ENCODE assay signal across 8 cellular contexts in genomic region chr3:98022978-98023820, GRCh38. TPM values are rescaled to one million over a fixed set of nuclear protein-coding genes. Genes with fewer than 3 reads are reported as not detected.
A peak's percentile ranks its signal among the peaks of the same experiment; 100 is the strongest.
DNase-seq lines count a peak whose midpoint lies in the region; ATAC-seq and TF ChIP-seq lines count a peak whose summit lies in the region.

No MANE protein-coding gene starts in this region.

- peak; percentile 97 for TF ChIP-seq CTCF in DOHH2 (IDR thresholded peaks at IDR 0.05; ENCODE audit: low read depth, low read length, poor library complexity, severe bottlenecking)
- peak; percentile 94 to 100 for TF ChIP-seq CTCF in GM23338 (conservative IDR thresholded peaks at IDR 0.05; ENCODE audit: low read depth in 2 of 2)
- peak; percentile 99 for TF ChIP-seq CTCF in Loucy (conservative IDR thresholded peaks at IDR 0.05; ENCODE audit: low read length)
- TF ChIP-seq CTCF in omental fat pad (IDR thresholded peaks at IDR 0.05), result peak in 2 of 3 donors; percentile 71 to 89
- peak; percentile 91 to 98 (median 94) for TF ChIP-seq CTCF in thyroid gland (IDR thresholded peaks at IDR 0.05)

- DNase-seq in GM23338 (ENCODE audit: low spot score), result peak; percentile 92
- peak; percentile 74 to 89 for DNase-seq in SJCRH30
- DNase-seq in activated effector memory CD4-positive, alpha-beta T cell treated with anti-CD3 and anti-CD28 coated beads, Interleukin-2, amount 50 U/mL, for 16 hours, result peak; percentile 97
- peak; percentile 45 for DNase-seq in foreskin melanocyte
- DNase-seq in omental fat pad (ENCODE audit: low spot score), result peak; percentile 100
- DNase-seq in thyroid gland, result peak; percentile 91 to 95

- no peaks in the 10 kb centered on the region for H3K27me3 Mint-ChIP-seq in GM23338 (ENCODE audit: insufficient read depth, low read depth, poor library complexity)

- intact Hi-C loops in thyroid gland (cut with DNase I), result loop anchor here (5.0 kb wide), 1 partner anchor 231 kb away; no protein-coding TSS in a partner anchor

- no peak for TF ChIP-seq POLR2A in thyroid gland (IDR thresholded peaks at IDR 0.05)

- H3K79me2 ChIP-seq in DOHH2 (ENCODE audit: control insufficient read depth, low read length), result no peaks in the 10 kb centered on the region
- H3K79me2 ChIP-seq in GM23338 (replicated peaks; ENCODE audit: insufficient read depth), result no peaks in the 10 kb centered on the region
- no peaks in the 10 kb centered on the region for H3K79me2 ChIP-seq in Loucy (ENCODE audit: insufficient read depth, low read length)

- H3K36me3 ChIP-seq in DOHH2 (ENCODE audit: control insufficient read depth, low read length) (no peaks in the 10 kb centered on the region), GM23338 (ENCODE audit: insufficient read depth) (no peaks in the 10 kb centered on the region), Loucy (ENCODE audit: insufficient read depth, low read length) (no peaks in the 10 kb centered on the region), SJCRH30 (no peaks in the 10 kb centered on the region), thyroid gland (no peaks in the 10 kb centered on the region)

- H3K9ac ChIP-seq in Loucy (ENCODE audit: low read depth, low read length, poor library complexity, severe bottlenecking), result no peak overlapping the region

- H3K4me3 Mint-ChIP-seq in GM23338, result no peak overlapping the region

- no peak overlapping the region for H2AFZ ChIP-seq in GM23338
- peak overlapping the region; percentile 39; the same call in 1 of the 2 replicates for H2AFZ ChIP-seq in Loucy (ENCODE audit: low read length)

- H3K4me3 ChIP-seq in DOHH2 (ENCODE audit: low read length), result no peak overlapping the region
- no peak overlapping the region for H3K4me3 ChIP-seq in GM23338
- H3K4me3 ChIP-seq in Loucy (ENCODE audit: low read length, poor library complexity, severe bottlenecking), result no peak overlapping the region
- no peak overlapping the region for H3K4me3 ChIP-seq in SJCRH30
- no peak overlapping the region for H3K4me3 ChIP-seq in thyroid gland (replicated peaks in 1 of 3)

- no peak overlapping the region for H3K27ac Mint-ChIP-seq in GM23338

- no peaks in the 10 kb centered on the region for H3K36me3 Mint-ChIP-seq in GM23338 (ENCODE audit: low read depth)

- no peaks in the 10 kb centered on the region for H3F3A ChIP-seq in DOHH2 (ENCODE audit: control insufficient read depth, insufficient read depth)
- H3F3A ChIP-seq in GM23338 (replicated peaks; ENCODE audit: low read depth), result no peaks in the 10 kb centered on the region
- H3F3A ChIP-seq in Loucy (ENCODE audit: low read depth), result no peaks in the 10 kb centered on the region

- ATAC-seq in GM23338 (peak; percentile 93), omental fat pad (ENCODE audit: low FRiP score) (peak; percentile 64)

- peaks cover 8% of the 10 kb centered on the region; the same call in 2 of the 3 replicates for H3K4me1 Mint-ChIP-seq in GM23338

- H3K27ac ChIP-seq in DOHH2 (ENCODE audit: low read depth, low read length) (no peak overlapping the region), GM23338 (ENCODE audit: low read depth) (no peak overlapping the region), SJCRH30 (no peak overlapping the region), thyroid gland (no peak overlapping the region)

- H3K9me3 Mint-ChIP-seq in GM23338, result no peaks in the 10 kb centered on the region

- no peak overlapping the region for H3K4me2 ChIP-seq in DOHH2 (ENCODE audit: low read length)
- H3K4me2 ChIP-seq in GM23338, result no peak overlapping the region
- no peak overlapping the region for H3K4me2 ChIP-seq in Loucy (ENCODE audit: low read depth, low read length, poor library complexity, severe bottlenecking)

- H3K9me3 ChIP-seq in DOHH2 (ENCODE audit: control insufficient read depth, insufficient read depth, low read length) (no peaks in the 10 kb centered on the region), Loucy (ENCODE audit: insufficient read depth, low read depth, low read length) (no peaks in the 10 kb centered on the region), SJCRH30 (replicated peaks) (no peaks in the 10 kb centered on the region), thyroid gland (no peaks in the 10 kb centered on the region)

- WGBS in thyroid gland, 2 donors, result 30 to 34% methylated on average over 13 of the region's 13 CpGs

- no peaks in the 10 kb centered on the region for H4K20me1 ChIP-seq in DOHH2 (ENCODE audit: control insufficient read depth, insufficient read depth, low read depth, low read length)
- H4K20me1 ChIP-seq in GM23338 (replicated peaks; ENCODE audit: insufficient read depth), result no peaks in the 10 kb centered on the region
- no peaks in the 10 kb centered on the region for H4K20me1 ChIP-seq in Loucy (ENCODE audit: insufficient read depth, low read length, poor library complexity, severe bottlenecking)

- H3K27me3 ChIP-seq in DOHH2 (ENCODE audit: control insufficient read depth, low read length) (no peaks in the 10 kb centered on the region), GM23338 (ENCODE audit: insufficient read depth) (no peaks in the 10 kb centered on the region), Loucy (ENCODE audit: insufficient read depth, low read length, poor library complexity, severe bottlenecking) (no peaks in the 10 kb centered on the region), SJCRH30 (no peaks in the 10 kb centered on the region), thyroid gland (no peaks in the 10 kb centered on the region)

- H3K4me1 ChIP-seq in DOHH2 (ENCODE audit: control insufficient read depth, low read length) (no peaks in the 10 kb centered on the region), GM23338 (ENCODE audit: insufficient read depth) (no peaks in the 10 kb centered on the region), Loucy (ENCODE audit: insufficient read depth, low read length, poor library complexity, severe bottlenecking) (no peaks in the 10 kb centered on the region), SJCRH30 (no peaks in the 10 kb centered on the region), thyroid gland (peaks cover 6 to 12% of the 10 kb centered on the region in 2 donors)

- no peaks in the 10 kb centered on the region for H3K9me2 ChIP-seq in DOHH2 (replicated peaks; ENCODE audit: control insufficient read depth, low read length)
- H3K9me2 ChIP-seq in GM23338 (ENCODE audit: insufficient read depth), result no peaks in the 10 kb centered on the region
- no peaks in the 10 kb centered on the region for H3K9me2 ChIP-seq in Loucy (replicated peaks; ENCODE audit: low read depth, low read length)

TF ChIP-seq in GM23338, 12 proteins besides CTCF, POLR2A, EP300 and RAD21 (continues in another document):
- TF ChIP-seq ZNF114 (CRISPR knock-in tag; IDR thresholded peaks at IDR 0.05) (no peak), STAT1 (IDR thresholded peaks at IDR 0.05; ENCODE audit: unreplicated experiment) (no peak), CREB1 (CRISPR knock-in tag; IDR thresholded peaks at IDR 0.05; ENCODE audit: low read depth) (no peak), ETS1 (IDR thresholded peaks at IDR 0.05) (no peak), POLR2AphosphoS5 (IDR thresholded peaks at IDR 0.05; ENCODE audit: low read depth) (no peak)
- TF ChIP-seq, protein P1, sequence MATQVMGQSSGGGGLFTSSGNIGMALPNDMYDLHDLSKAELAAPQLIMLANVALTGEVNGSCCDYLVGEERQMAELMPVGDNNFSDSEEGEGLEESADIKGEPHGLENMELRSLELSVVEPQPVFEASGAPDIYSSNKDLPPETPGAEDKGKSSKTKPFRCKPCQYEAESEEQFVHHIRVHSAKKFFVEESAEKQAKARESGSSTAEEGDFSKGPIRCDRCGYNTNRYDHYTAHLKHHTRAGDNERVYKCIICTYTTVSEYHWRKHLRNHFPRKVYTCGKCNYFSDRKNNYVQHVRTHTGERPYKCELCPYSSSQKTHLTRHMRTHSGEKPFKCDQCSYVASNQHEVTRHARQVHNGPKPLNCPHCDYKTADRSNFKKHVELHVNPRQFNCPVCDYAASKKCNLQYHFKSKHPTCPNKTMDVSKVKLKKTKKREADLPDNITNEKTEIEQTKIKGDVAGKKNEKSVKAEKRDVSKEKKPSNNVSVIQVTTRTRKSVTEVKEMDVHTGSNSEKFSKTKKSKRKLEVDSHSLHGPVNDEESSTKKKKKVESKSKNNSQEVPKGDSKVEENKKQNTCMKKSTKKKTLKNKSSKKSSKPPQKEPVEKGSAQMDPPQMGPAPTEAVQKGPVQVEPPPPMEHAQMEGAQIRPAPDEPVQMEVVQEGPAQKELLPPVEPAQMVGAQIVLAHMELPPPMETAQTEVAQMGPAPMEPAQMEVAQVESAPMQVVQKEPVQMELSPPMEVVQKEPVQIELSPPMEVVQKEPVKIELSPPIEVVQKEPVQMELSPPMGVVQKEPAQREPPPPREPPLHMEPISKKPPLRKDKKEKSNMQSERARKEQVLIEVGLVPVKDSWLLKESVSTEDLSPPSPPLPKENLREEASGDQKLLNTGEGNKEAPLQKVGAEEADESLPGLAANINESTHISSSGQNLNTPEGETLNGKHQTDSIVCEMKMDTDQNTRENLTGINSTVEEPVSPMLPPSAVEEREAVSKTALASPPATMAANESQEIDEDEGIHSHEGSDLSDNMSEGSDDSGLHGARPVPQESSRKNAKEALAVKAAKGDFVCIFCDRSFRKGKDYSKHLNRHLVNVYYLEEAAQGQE (IDR thresholded peaks at IDR 0.05; ENCODE audit: unreplicated experiment), result no peak

RNA-seq across cellular contexts. Expression of gene GABRR3, which starts 11.9 kb away (rescaled TPM):
- not detected in 2 replicates for total RNA-seq in GM23338 (2014; rRNA removed; shearing (Covaris generic))
- polyA plus RNA-seq in GM23338 (2016; fragmentation: Nextera tagmentation; extraction: Ambion mirVana), result not detected in 2 replicates
- 0.03 TPM in 1 of 2 replicates, not detected in the other for total RNA-seq in SJCRH30 (2014; rRNA removed; shearing (Covaris generic))
- total RNA-seq in omental fat pad (not detected), thyroid gland (under 1 TPM in 1 of 4 donors, not detected in 3; under 0.01 TPM)

RNA-seq across cellular contexts. Expression of gene RIOX2, which starts 51.0 kb away (rescaled TPM):
- total RNA-seq in GM23338 (2014; rRNA removed; shearing (Covaris generic)), result 9.0 and 11.0 TPM in 2 replicates
- polyA plus RNA-seq in GM23338 (2016; fragmentation: Nextera tagmentation; extraction: Ambion mirVana), result 9.5 and 10.7 TPM in 2 replicates
- 50.3 and 54.6 TPM in 2 replicates for total RNA-seq in SJCRH30 (2014; rRNA removed; shearing (Covaris generic))
- total RNA-seq in omental fat pad (10 to 100 TPM; 27.2 to 42.4 (median 33.2) TPM), thyroid gland (100 to 1,000 TPM in 2 of 4 donors, 10 to 100 TPM in 2; 61.6 to 109 (median 89.9) TPM)

Comparison
In these comparisons a context has a peak if more than half of its experiments do, and no peak if none do; other contexts are left out.
1. DNase-seq: peak in every context shown above with its lines; median percentile 100 in omental fat pad; 97 in activated effector memory CD4-positive, alpha-beta T cell treated with anti-CD3 and anti-CD28 coated beads, Interleukin-2, amount 50 U/mL, for 16 hours; 93 in thyroid gland; 92 in GM23338; 82 in SJCRH30; 45 in foreskin melanocyte.